Comparison of ENCODE assay signal across 13 cellular contexts in the genomic region with DNA sequence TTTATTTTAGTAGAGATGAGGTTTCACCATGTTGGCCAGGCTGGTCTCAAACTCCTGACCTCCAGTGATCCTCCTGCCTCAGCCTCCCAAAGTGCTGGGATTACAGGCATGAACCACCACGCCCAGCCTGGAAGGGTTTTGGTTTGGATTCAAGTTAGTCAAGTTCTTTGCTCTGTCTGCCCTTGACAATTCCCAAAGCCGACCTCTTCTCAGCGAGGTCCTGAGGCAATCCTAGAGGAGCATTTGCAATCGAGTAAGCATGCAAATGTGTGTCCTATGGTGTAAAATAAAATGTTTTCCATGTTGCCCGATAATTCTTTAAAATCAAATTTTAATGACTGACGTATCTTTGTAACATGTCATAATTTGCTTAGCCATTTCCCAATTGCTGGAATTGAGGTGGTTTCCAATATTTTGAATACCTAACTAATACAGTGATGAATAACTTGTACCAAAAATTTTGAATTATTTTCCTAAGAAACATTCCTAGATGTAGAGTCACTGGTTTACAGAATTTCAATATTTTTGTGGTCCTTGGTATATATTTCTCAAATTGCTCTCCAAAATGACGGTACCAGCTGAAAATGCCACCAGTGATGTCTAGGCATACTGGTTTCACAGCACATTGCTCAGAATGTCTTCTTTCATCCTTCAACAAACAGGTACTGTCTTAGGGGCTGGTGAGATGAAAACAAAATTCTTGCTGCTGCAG. TPM values are rescaled to one million over a fixed set of nuclear protein-coding genes. Genes with fewer than 3 reads are reported as not detected.
DNase-seq lines count a peak whose midpoint lies in the region; ATAC-seq, FAIRE-seq and TF ChIP-seq lines count a peak whose summit lies in the region.
"Had no signal": no experiment of that assay in that cellular context is flagged by ENCODE, and none has a peak within 500 bp of the region (broad histone marks: within the 10 kb centered on the region; RNA-seq: fewer than 3 reads in every experiment).

No MANE protein-coding gene starts in this region.

- WGBS in trophoblast cell (ENCODE audit: extremely low coverage, insufficient coverage, insufficient read length) = no CpG with 5 or more reads among the region's 7 CpGs

- H2BK120ac ChIP-seq in trophoblast cell (ENCODE audit: insufficient read depth, low read length, poor library complexity) = no peak overlapping the region

- H2AFZ ChIP-seq in trophoblast cell (ENCODE audit: insufficient read depth, low read length, poor library complexity) = no peak overlapping the region

- peak overlapping the region; percentile 63 for H3K27ac Mint-ChIP-seq in activated T-cell treated with anti-CD3 and anti-CD28 coated beads, Interleukin-2, amount 50 U/mL, for 24 hours
- H3K27ac Mint-ChIP-seq in activated naive CD4-positive, alpha-beta T cell treated with anti-CD3 and anti-CD28 coated beads, Interleukin-2, amount 50 U/mL, for 72 hours = peak overlapping the region; percentile 76 to 84

- no peak overlapping the region for H4K91ac ChIP-seq in trophoblast cell (ENCODE audit: low read depth, low read length)

- H3K9ac ChIP-seq in trophoblast cell (ENCODE audit: low read length) (no peak overlapping the region), kidney (ENCODE audit: low read length in 2 of 2) (no peak overlapping the region)

- H3K4me3 ChIP-seq in trophoblast cell (ENCODE audit: low read depth, low read length) = no peak overlapping the region
- H3K4me3 ChIP-seq in kidney (ENCODE audit: low read length in 2 of 2) = no peak overlapping the region
- H3K4me3 ChIP-seq: thoracic aorta had no signal

- ATAC-seq in HG03025 (IDR thresholded peaks at IDR 0.05; ENCODE audit: low FRiP score, unreplicated experiment) = peak; percentile 20
- no peak for ATAC-seq in activated naive CD4-positive, alpha-beta T cell treated with anti-CD3 and anti-CD28 coated beads, Interleukin-2, amount 50 U/mL, for 72 hours

- H3K18ac ChIP-seq in trophoblast cell (ENCODE audit: low read length) = no peak overlapping the region

- H3K79me1 ChIP-seq in trophoblast cell (ENCODE audit: low read length) = peaks cover 3% of the 10 kb centered on the region

- H3K79me2 ChIP-seq in trophoblast cell (ENCODE audit: control insufficient read depth, insufficient read depth, low read length, poor library complexity) = no peaks in the 10 kb centered on the region

- FAIRE-seq in kidney (lab: Jason Lieb, UNC) = no peak

- peaks cover 8% of the 10 kb centered on the region for H3K27me3 Mint-ChIP-seq in activated T-cell treated with anti-CD3 and anti-CD28 coated beads, Interleukin-2, amount 50 U/mL, for 24 hours

- intact Hi-C loops in kidney (cut with DNase I) = no loop called here

- no peak overlapping the region for H4K12ac ChIP-seq in trophoblast cell (ENCODE audit: low read depth, low read length)

- no peak overlapping the region for H3K23ac ChIP-seq in trophoblast cell (ENCODE audit: low read length)

- H3K4ac ChIP-seq in trophoblast cell (ENCODE audit: low read depth, low read length) = no peak overlapping the region

- no peaks in the 10 kb centered on the region for H3K27me3 ChIP-seq in trophoblast cell (ENCODE audit: insufficient read depth, low read length)

- no peak overlapping the region for H2BK5ac ChIP-seq in trophoblast cell (ENCODE audit: low read depth, low read length, poor library complexity)

- no peak overlapping the region for H3K27ac ChIP-seq in trophoblast cell (ENCODE audit: low read depth, low read length)
- H3K27ac ChIP-seq in kidney (ENCODE audit: low read depth in 2 of 2, low read length in 2 of 2) = no peak overlapping the region
- H3K27ac ChIP-seq: thoracic aorta had no signal

- DNase-seq in activated T-cell treated with anti-CD3 and anti-CD28 coated beads, Interleukin-2, amount 50 U/mL, for 24 hours = no peak
- DNase-seq in activated T-cell treated with anti-CD3 and anti-CD28 coated beads, Interleukin-2, amount 50 U/mL, for 1 hour = no peak
- no peak for DNase-seq in activated naive CD4-positive, alpha-beta T cell treated with anti-CD3 and anti-CD28 coated beads, Interleukin-2, amount 50 U/mL, for 72 hours (ENCODE audit: low spot score in 2 of 2)
- DNase-seq in trophoblast cell = peak; percentile 81 to 97
- no peak for DNase-seq in CD1c-positive myeloid dendritic cell (ENCODE audit: extremely low spot score)
- DNase-seq in kidney = no peak
- DNase-seq in superior temporal gyrus (ENCODE audit: extremely low spot score) = no peak
- DNase-seq: activated CD8-positive, alpha-beta memory T cell treated with anti-CD3 and anti-CD28 coated beads for 24 hours; midbrain; NCI-H1105; NCI-H510A had no signal

- peak overlapping the region; percentile 12 for H3K4me3 Mint-ChIP-seq in activated T-cell treated with anti-CD3 and anti-CD28 coated beads, Interleukin-2, amount 50 U/mL, for 24 hours

- H3K9me3 Mint-ChIP-seq in activated T-cell treated with anti-CD3 and anti-CD28 coated beads, Interleukin-2, amount 50 U/mL, for 24 hours = no peaks in the 10 kb centered on the region
- H3K9me3 Mint-ChIP-seq in activated naive CD4-positive, alpha-beta T cell treated with anti-CD3 and anti-CD28 coated beads, Interleukin-2, amount 50 U/mL, for 72 hours = no peaks in the 10 kb centered on the region

- no peak for TF ChIP-seq CTCF in kidney (IDR thresholded peaks at IDR 0.05; ENCODE audit: borderline replicate concordance, extremely low read depth, insufficient read depth)

- H4K8ac ChIP-seq in trophoblast cell (ENCODE audit: low read depth, low read length) = no peak overlapping the region

- no peak overlapping the region for H2BK12ac ChIP-seq in trophoblast cell (ENCODE audit: low read length)

- H2AK5ac ChIP-seq in trophoblast cell (ENCODE audit: low read length) = no peak overlapping the region

- H3K36me3 Mint-ChIP-seq in activated T-cell treated with anti-CD3 and anti-CD28 coated beads, Interleukin-2, amount 50 U/mL, for 24 hours (ENCODE audit: low read depth) = no peaks in the 10 kb centered on the region
- peaks cover 4 to 15% of the 10 kb centered on the region in 2 donors for H3K36me3 Mint-ChIP-seq in activated naive CD4-positive, alpha-beta T cell treated with anti-CD3 and anti-CD28 coated beads, Interleukin-2, amount 50 U/mL, for 72 hours

- H3K9me3 ChIP-seq in trophoblast cell (ENCODE audit: insufficient read depth, low read depth, low read length) = no peaks in the 10 kb centered on the region
- no peaks in the 10 kb centered on the region for H3K9me3 ChIP-seq in kidney (ENCODE audit: control insufficient read depth in 1 of 2, low read length in 2 of 2)
- H3K9me3 ChIP-seq: thoracic aorta had no signal

- peaks cover 36% of the 10 kb centered on the region for H3K4me1 Mint-ChIP-seq in activated T-cell treated with anti-CD3 and anti-CD28 coated beads, Interleukin-2, amount 50 U/mL, for 24 hours (ENCODE audit: low read depth)

- no peak overlapping the region for H3K4me2 ChIP-seq in trophoblast cell (ENCODE audit: low read length)

- no peaks in the 10 kb centered on the region for H3K36me3 ChIP-seq in trophoblast cell (ENCODE audit: control insufficient read depth in 1 of 2, insufficient read depth in 2 of 2, low read length in 2 of 2)
- no peaks in the 10 kb centered on the region for H3K36me3 ChIP-seq in kidney (ENCODE audit: control insufficient read depth in 1 of 2, insufficient read depth in 2 of 2, low read length in 2 of 2)
- H3K36me3 ChIP-seq: thoracic aorta had no signal

- H3K4me1 ChIP-seq in trophoblast cell (ENCODE audit: control insufficient read depth in 1 of 2, insufficient read depth in 2 of 2, low read length in 2 of 2) (peaks cover 4% of the 10 kb centered on the region in 2 experiments), kidney (ENCODE audit: control insufficient read depth in 1 of 2, insufficient read depth in 1 of 2, low read depth in 1 of 2, low read length in 2 of 2) (no peaks in the 10 kb centered on the region)

- no peak overlapping the region for H3K14ac ChIP-seq in trophoblast cell (ENCODE audit: low read length)

RNA-seq across cellular contexts. Expression of gene GTF2H5, which starts 38.7 kb away (rescaled TPM):
- 10 to 100 TPM; 11.8 to 24.2 TPM for total RNA-seq in activated naive CD4-positive, alpha-beta T cell treated with anti-CD3 and anti-CD28 coated beads, Interleukin-2, amount 50 U/mL, for 72 hours
- polyA plus RNA-seq in trophoblast cell (2013) = 35.9 and 37.4 TPM in 2 replicates
- total RNA-seq in kidney = 23.3 TPM
- 42.0 TPM for polyA plus RNA-seq in kidney (ENCODE audit: insufficient read depth, low read depth, low replicate concordance)

RNA-seq across cellular contexts. Expression of gene SERAC1, which starts 38.8 kb away (rescaled TPM):
- total RNA-seq in activated naive CD4-positive, alpha-beta T cell treated with anti-CD3 and anti-CD28 coated beads, Interleukin-2, amount 50 U/mL, for 72 hours = 1 to 10 TPM; 3.6 to 7.1 TPM
- polyA plus RNA-seq in trophoblast cell (2013) = 4.9 and 5.2 TPM in 2 replicates
- 6.7 TPM for total RNA-seq in kidney
- polyA plus RNA-seq in kidney (ENCODE audit: insufficient read depth, low read depth, low replicate concordance) = 5.8 TPM

Comparison
In these comparisons a context has a peak if more than half of its experiments do, and no peak if none do; other contexts are left out.
1. DNase-seq: peak in trophoblast cell (2 of 2); none in activated T-cell treated with anti-CD3 and anti-CD28 coated beads, Interleukin-2, amount 50 U/mL, for 24 hours (single experiment), activated T-cell treated with anti-CD3 and anti-CD28 coated beads, Interleukin-2, amount 50 U/mL, for 1 hour (single experiment), activated naive CD4-positive, alpha-beta T cell treated with anti-CD3 and anti-CD28 coated beads, Interleukin-2, amount 50 U/mL, for 72 hours (0 of 2), CD1c-positive myeloid dendritic cell (single experiment), kidney (single experiment) and superior temporal gyrus (single experiment).